Comparison of ENCODE assay signal across 8 cellular contexts in the genomic region with DNA sequence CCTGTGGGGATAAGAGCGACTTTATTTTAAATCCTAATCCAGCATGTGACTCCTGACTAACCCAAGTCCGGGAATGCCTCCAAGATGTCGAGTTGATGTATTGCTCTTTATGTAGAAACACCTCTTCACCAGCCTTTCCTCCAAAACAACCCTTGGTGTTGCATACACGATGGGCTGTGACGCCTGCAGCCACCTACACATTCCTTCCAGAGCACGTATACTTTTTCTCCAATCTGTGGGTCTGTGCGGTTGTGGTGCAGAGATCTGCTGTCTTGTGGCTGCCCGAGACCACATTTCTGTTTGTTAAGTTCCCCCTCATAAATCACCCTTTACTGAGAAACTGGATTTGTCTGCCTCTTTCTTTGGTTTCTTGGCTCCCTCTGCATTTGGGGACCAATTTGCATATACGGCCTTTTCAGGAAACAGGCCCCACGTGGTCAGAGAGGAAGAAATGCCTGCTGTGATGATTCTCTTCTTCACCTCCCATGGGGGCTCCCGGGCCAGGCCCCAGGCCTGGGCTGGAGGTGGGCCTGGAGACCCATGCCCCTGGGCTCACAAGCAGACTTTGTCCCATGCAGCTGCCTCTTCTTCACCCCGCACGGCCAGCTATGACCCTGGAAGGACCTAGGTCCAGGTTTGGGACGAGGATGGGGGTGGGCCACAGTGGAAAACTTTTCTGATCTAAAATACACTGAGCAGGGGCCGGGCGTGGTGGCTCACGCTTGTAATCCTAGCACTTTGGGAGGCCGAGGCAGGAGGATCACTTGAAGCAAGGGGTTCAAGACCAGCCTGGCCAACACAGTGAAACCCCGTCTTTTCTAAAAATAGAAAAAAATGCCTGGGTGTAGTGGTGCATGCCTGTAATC. TPM values are rescaled to one million over a fixed set of nuclear protein-coding genes. Genes with fewer than 3 reads are reported as not detected.
A peak's percentile ranks its signal among the peaks of the same experiment; 100 is the strongest.
DNase-seq lines count a peak whose midpoint lies in the region; ATAC-seq and TF ChIP-seq lines count a peak whose summit lies in the region.

No MANE protein-coding gene starts in this region.

- no peaks in the 10 kb centered on the region for H3K79me2 ChIP-seq in fibroblast of lung (ENCODE audit: control insufficient read depth, insufficient read depth, low read length)

- peak; percentile 92 for DNase-seq in A673 (ENCODE audit: low spot score)
- DNase-seq in activated CD8-positive, alpha-beta T cell treated with anti-CD3 and anti-CD28 coated beads, Interleukin-2, amount 10 ng/mL, durations not matched to agents 7 days and 5 days = peak; percentile 85
- DNase-seq in fibroblast of lung (ENCODE audit: low read depth in 2 of 2) = peak; percentile 99 to 100
- DNase-seq in gastrocnemius medialis = peak in 1 of 2 donors; percentile 44
- DNase-seq in NCI-H1436 treated with DMSO at 0.1 percent for 48 hours (lab: John Stamatoyannopoulos, UW) = no peak
- no peak for DNase-seq in NCI-H526 (lab: John Stamatoyannopoulos, UW)

- intact Hi-C loops in A673 (cut with micrococcal nuclease; ENCODE audit: unreplicated experiment) (loop anchor here (2.0 kb wide), 1 partner anchor 22 kb away; a partner anchor contains a TSS), gastrocnemius medialis (cut with DNase I; ENCODE audit: low total_unique reads) (no loop called here)

- CTCF ChIA-PET in A673 (lab: Charles Lee) = no interaction called here
- CTCF ChIA-PET in activated CD8-positive, alpha-beta T cell treated with anti-CD3 and anti-CD28 coated beads, Interleukin-2, amount 10 ng/mL, durations not matched to agents 7 days and 5 days (lab: Charles Lee) = interaction anchor here (1.7 kb wide), 1 partner anchor 84 kb away, joined by 4 read pairs; no protein-coding TSS in a partner anchor

- in situ Hi-C loops in gastrocnemius medialis (cut with MboI; ENCODE audit: low sequenced_read_pairs in 4 of 4) = no loop called here

- H3K9me3 ChIP-seq in A673 (ENCODE audit: low read depth, low read length, poor library complexity, severe bottlenecking) (no peaks in the 10 kb centered on the region), fibroblast of lung (ENCODE audit: control insufficient read depth, insufficient read depth, low read depth, low read length) (no peaks in the 10 kb centered on the region), gastrocnemius medialis (no peaks in the 10 kb centered on the region)

- H3K4me1 ChIP-seq in A673 (ENCODE audit: insufficient read depth, low read length, poor library complexity, severe bottlenecking) (peaks cover 79% of the 10 kb centered on the region), fibroblast of lung (ENCODE audit: control insufficient read depth, extremely low read depth, insufficient read depth, low read length) (peaks cover 19% of the 10 kb centered on the region), gastrocnemius medialis (peaks cover 0 to 4% of the 10 kb centered on the region in 2 donors)

- TF ChIP-seq CTCF in A673 (conservative IDR thresholded peaks at IDR 0.05; ENCODE audit: low read depth, low read length) = no peak
- no peak for TF ChIP-seq CTCF in fibroblast of lung (conservative IDR thresholded peaks at IDR 0.05 in 1 of 2, IDR thresholded peaks at IDR 0.05 in 1 of 2; ENCODE audit: low read depth in 1 of 2, low read length in 2 of 2)
- no peak for TF ChIP-seq CTCF in gastrocnemius medialis (IDR thresholded peaks at IDR 0.05 in 4 of 5, conservative IDR thresholded peaks at IDR 0.05 in 1 of 5)

- H3K27ac ChIP-seq in A673 (ENCODE audit: low read depth, low read length, poor library complexity, severe bottlenecking) (peak overlapping the region; percentile 91), fibroblast of lung (ENCODE audit: insufficient read depth, low read length) (peak overlapping the region; percentile 74), gastrocnemius medialis (peak overlapping the region in 3 of 4 donors; percentile 34 to 61 (median 35))

- no peaks in the 10 kb centered on the region for H3K9me3 Mint-ChIP-seq in activated CD8-positive, alpha-beta T cell treated with anti-CD3 and anti-CD28 coated beads, Interleukin-2, amount 10 ng/mL, durations not matched to agents 7 days and 5 days (ENCODE audit: insufficient read depth)

- H3K4me3 ChIP-seq in A673 (ENCODE audit: low read depth, low read length, poor library complexity, severe bottlenecking) = no peak overlapping the region
- H3K4me3 ChIP-seq in fibroblast of lung (replicated peaks in 1 of 4; ENCODE audit: control extremely low read depth in 1 of 4, insufficient read depth in 1 of 4, low read depth in 3 of 4, low read length in 4 of 4) = no peak overlapping the region
- H3K4me3 ChIP-seq in gastrocnemius medialis = no peak overlapping the region

- TF ChIP-seq POLR2A in gastrocnemius medialis (IDR thresholded peaks at IDR 0.05) = no peak

- H3K4me1 Mint-ChIP-seq in activated CD8-positive, alpha-beta T cell treated with anti-CD3 and anti-CD28 coated beads, Interleukin-2, amount 10 ng/mL, durations not matched to agents 7 days and 5 days (ENCODE audit: low read depth) = peaks cover 36% of the 10 kb centered on the region

- H3K9ac ChIP-seq in fibroblast of lung (ENCODE audit: insufficient read depth, low read length) = no peak overlapping the region

- POLR2A ChIA-PET in A673 (lab: Charles Lee; ENCODE audit: low non-redundant PET) = no interaction called here
- POLR2A ChIA-PET in activated CD8-positive, alpha-beta T cell treated with anti-CD3 and anti-CD28 coated beads, Interleukin-2, amount 10 ng/mL, durations not matched to agents 7 days and 5 days (lab: Charles Lee) = interaction anchor here (0.5 to 0.6 kb wide), 2 partner anchors 115 to 1051 kb away, joined by 3 read pairs; a partner anchor contains a TSS

- no peaks in the 10 kb centered on the region for H3K36me3 Mint-ChIP-seq in activated CD8-positive, alpha-beta T cell treated with anti-CD3 and anti-CD28 coated beads, Interleukin-2, amount 10 ng/mL, durations not matched to agents 7 days and 5 days (ENCODE audit: low read depth)

- peak overlapping the region; percentile 75 for H3K27ac Mint-ChIP-seq in activated CD8-positive, alpha-beta T cell treated with anti-CD3 and anti-CD28 coated beads, Interleukin-2, amount 10 ng/mL, durations not matched to agents 7 days and 5 days

- H3K4me3 Mint-ChIP-seq in activated CD8-positive, alpha-beta T cell treated with anti-CD3 and anti-CD28 coated beads, Interleukin-2, amount 10 ng/mL, durations not matched to agents 7 days and 5 days = peak overlapping the region; percentile 30

- no peaks in the 10 kb centered on the region for H3K36me3 ChIP-seq in A673 (ENCODE audit: insufficient read depth, low read length, poor library complexity, severe bottlenecking)
- H3K36me3 ChIP-seq in fibroblast of lung (ENCODE audit: control insufficient read depth, insufficient read depth, low read length) = no peaks in the 10 kb centered on the region
- peaks cover 0 to 5% of the 10 kb centered on the region in 2 donors for H3K36me3 ChIP-seq in gastrocnemius medialis

- BruUV-seq in A673 (replicated peaks; lab: Mats Ljungman, UMichigan) = no TSS peak

- ATAC-seq in GM19351 (IDR thresholded peaks at IDR 0.05; ENCODE audit: unreplicated experiment) = peak; percentile 73
- peak; percentile 61 for ATAC-seq in HG03565 (IDR thresholded peaks at IDR 0.05; ENCODE audit: unreplicated experiment)
- peak; percentile 81 for ATAC-seq in activated CD8-positive, alpha-beta T cell treated with anti-CD3 and anti-CD28 coated beads, Interleukin-2, amount 10 ng/mL, durations not matched to agents 7 days and 5 days
- peak; percentile 35 to 54 for ATAC-seq in gastrocnemius medialis

- peak overlapping the region; percentile 63 for H3K4me2 ChIP-seq in fibroblast of lung (ENCODE audit: extremely low read depth, insufficient read depth, low read length)

- no peak overlapping the region for H2AFZ ChIP-seq in fibroblast of lung (ENCODE audit: low read length)

- H3K27me3 ChIP-seq in A673 (replicated peaks; ENCODE audit: insufficient read depth, low read depth, low read length, poor library complexity) (no peaks in the 10 kb centered on the region), fibroblast of lung (ENCODE audit: control insufficient read depth, insufficient read depth, low read length) (peaks cover 5% of the 10 kb centered on the region), gastrocnemius medialis (no peaks in the 10 kb centered on the region)

- H3K27me3 Mint-ChIP-seq in activated CD8-positive, alpha-beta T cell treated with anti-CD3 and anti-CD28 coated beads, Interleukin-2, amount 10 ng/mL, durations not matched to agents 7 days and 5 days (ENCODE audit: low read depth) = peaks cover 11% of the 10 kb centered on the region

- no peaks in the 10 kb centered on the region for H4K20me1 ChIP-seq in fibroblast of lung (ENCODE audit: control insufficient read depth, extremely low read depth, insufficient read depth, low read length)

RNA-seq across cellular contexts. Expression of a gene that starts 21.4 kb away (rescaled TPM):
- total RNA-seq in A673 (2021) (42.6 and 42.9 TPM in 2 replicates), fibroblast of lung (30.1 and 34.9 TPM in 2 replicates), gastrocnemius medialis (1 to 10 TPM; 1.5 to 8.6 (median 3.5) TPM)
- total RNA-seq in activated CD8-positive, alpha-beta T cell treated with anti-CD3 and anti-CD28 coated beads, Interleukin-2, amount 10 ng/mL, durations not matched to agents 7 days and 5 days = 1 to 10 TPM; 5.3 to 6.2 TPM
- polyA plus RNA-seq in fibroblast of lung = 21.8 and 24.4 TPM in 2 replicates
- polyA plus RNA-seq in fibroblast of lung (2012) = 21.9 and 24.4 TPM in 2 replicates
- 31.5 and 32.3 TPM in 2 replicates for polyA minus RNA-seq in fibroblast of lung (ENCODE audit: low replicate concordance)

Comparison
In these comparisons a context has a peak if more than half of its experiments do, and no peak if none do; other contexts are left out.
1. DNase-seq: peak in A673 (single experiment), activated CD8-positive, alpha-beta T cell treated with anti-CD3 and anti-CD28 coated beads, Interleukin-2, amount 10 ng/mL, durations not matched to agents 7 days and 5 days (single experiment) and fibroblast of lung (2 of 2); none in NCI-H1436 treated with DMSO at 0.1 percent for 48 hours (single experiment) and NCI-H526 (0 of 2).
2. H3K27ac ChIP-seq: peak in every context shown above with its lines; median percentile 91 in A673; 74 in fibroblast of lung; 35 in gastrocnemius medialis.
3. Peak in every context shown above with its lines, with median percentiles within 50 percentile points of each other: ATAC-seq.